Comparison of ENCODE assay signal across 25 cellular contexts in the genomic region with DNA sequence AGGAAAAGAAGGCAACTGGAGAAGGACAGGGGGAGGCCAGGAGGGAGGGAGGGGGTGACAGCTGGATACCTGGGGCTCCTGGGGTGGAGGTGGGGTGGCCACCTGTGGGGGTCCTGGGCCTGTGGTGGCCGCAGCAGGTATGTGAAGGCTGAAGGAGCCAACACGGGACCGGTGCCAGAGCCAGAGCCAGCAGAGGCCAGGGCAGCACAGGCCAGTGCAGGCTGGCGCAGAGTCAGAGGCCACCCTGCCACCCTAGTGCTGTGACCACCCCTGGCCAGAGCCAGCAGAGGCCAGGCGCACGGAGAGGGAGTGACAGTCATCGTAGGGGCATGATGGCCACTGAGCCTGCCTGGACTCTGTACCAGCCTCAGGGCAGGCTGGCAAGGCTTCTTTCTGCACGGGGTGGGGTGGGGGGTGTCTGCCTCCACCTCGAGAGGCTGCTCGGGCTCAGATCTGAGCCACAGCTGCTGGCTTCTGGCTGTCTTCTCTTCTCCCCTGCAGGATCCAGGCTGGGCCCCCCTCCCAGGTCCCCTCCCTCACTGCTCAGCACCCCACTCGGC. TPM values are rescaled to one million over a fixed set of nuclear protein-coding genes. Genes with fewer than 3 reads are reported as not detected.
DNase-seq lines count a peak whose midpoint lies in the region; ATAC-seq, FAIRE-seq and TF ChIP-seq lines count a peak whose summit lies in the region.
"Had no signal": no experiment of that assay in that cellular context is flagged by ENCODE, and none has a peak within 500 bp of the region (broad histone marks: within the 10 kb centered on the region; RNA-seq: fewer than 3 reads in every experiment).

No MANE protein-coding gene starts in this region.

- CTCF ChIA-PET in A549 (lab: Yijun Ruan, JAX) (interaction anchor here (5.1 kb wide), 1 partner anchor 11 kb away, joined by 31 read pairs; no protein-coding TSS in a partner anchor), RWPE1 (lab: Yijun Ruan, JAX) (interaction anchor here (1.4 kb wide), 1 partner anchor 11 kb away, joined by 4 read pairs; no protein-coding TSS in a partner anchor)

- H3K4me1 Mint-ChIP-seq in naive thymus-derived CD8-positive, alpha-beta T cell: peaks cover 0 to 5% (median 0%) of the 10 kb centered on the region in 4 donors
- H3K4me1 Mint-ChIP-seq: CD14-positive monocyte; CD8-positive, alpha-beta memory T cell had no signal

- TF ChIP-seq RAD21 in A549 (conservative IDR thresholded peaks at IDR 0.05 in 1 of 2, IDR thresholded peaks at IDR 0.05 in 1 of 2): no peak

- H3K27me3 Mint-ChIP-seq in naive thymus-derived CD8-positive, alpha-beta T cell: peaks cover 0 to 11% (median 6%) of the 10 kb centered on the region in 5 donors

- DNase-seq in Right ventricle myocardium inferior (ENCODE audit: missing footprints) (peak; percentile 27), left ventricle myocardium superior (no peak), A549 (ENCODE audit: low read depth in 1 of 2, low spot score in 1 of 2) (no peak), RWPE1 (ENCODE audit: low spot score) (no peak)
- DNase-seq in naive thymus-derived CD8-positive, alpha-beta T cell: no peak
- DNase-seq in activated CD8-positive, alpha-beta memory T cell treated with anti-CD3 and anti-CD28 coated beads, Interleukin-2, amount 50 U/mL, for 48 hours: no peak
- DNase-seq: ACHN; AML-193; BE2C; CD4-positive, alpha-beta T cell; CD8-positive, alpha-beta memory T cell; DMS 273 treated with DMSO at 0.1 percent for 48 hours; DMS79; EL; GDM1; GOT3 had no signal

- no peak overlapping the region for H3K27ac Mint-ChIP-seq in naive thymus-derived CD8-positive, alpha-beta T cell
- H3K27ac Mint-ChIP-seq: CD14-positive monocyte; CD4-positive, alpha-beta T cell; CD8-positive, alpha-beta memory T cell had no signal

- POLR2A ChIA-PET in A549 (lab: Yijun Ruan, JAX): no interaction called here
- POLR2A ChIA-PET in RWPE1 (lab: Yijun Ruan, JAX; ENCODE audit: low non-redundant PET): no interaction called here
- POLR2A ChIA-PET in naive thymus-derived CD8-positive, alpha-beta T cell (lab: Charles Lee): no interaction called here

- WGBS in A549 (ENCODE audit: missing lambda C conversion rate): 45% methylated on average over 9 of the region's 11 CpGs

- TF ChIP-seq CTCF in A549 (IDR thresholded peaks at IDR 0.05): no peak
- no peak for TF ChIP-seq CTCF in RWPE1 (conservative IDR thresholded peaks at IDR 0.05; ENCODE audit: low read depth)

- no peak overlapping the region for H3K4me2 ChIP-seq in A549
- H3K4me2 ChIP-seq: BLaER1 treated with 17β-estradiol and CSF1 and Interleukin-3, amounts not matched to agents 10 nM and 100 nM had no signal

- no peak for ATAC-seq in Right ventricle myocardium inferior
- no peak for ATAC-seq in left ventricle myocardium superior
- peak; percentile 7 to 13; a peak in 1 of 6 replicates for ATAC-seq in A549
- no peak for ATAC-seq in naive thymus-derived CD8-positive, alpha-beta T cell

- TF ChIP-seq POLR2A in A549 (IDR thresholded peaks at IDR 0.05; ENCODE audit: low read length): no peak

- H3K27ac ChIP-seq in A549 (no peak overlapping the region), RWPE1 (peak overlapping the region; percentile 4; the same call in 1 of the 2 replicates)
- H3K27ac ChIP-seq: 22Rv1; BLaER1 treated with 17β-estradiol and CSF1 and Interleukin-3, amounts not matched to agents 10 nM and 100 nM had no signal

- H3K9me3 ChIP-seq in A549: no peaks in the 10 kb centered on the region
- H3K9me3 ChIP-seq: BE2C; BLaER1 treated with 17β-estradiol and CSF1 and Interleukin-3, amounts not matched to agents 10 nM and 100 nM; HAP-1 had no signal

- no peaks in the 10 kb centered on the region for H3K9me3 Mint-ChIP-seq in naive thymus-derived CD8-positive, alpha-beta T cell
- H3K9me3 Mint-ChIP-seq: CD14-positive monocyte; CD4-positive, alpha-beta T cell; CD8-positive, alpha-beta memory T cell had no signal

- no peak for TF ChIP-seq EP300 in A549 (IDR thresholded peaks at IDR 0.05)

- no peak overlapping the region for H3K4me3 Mint-ChIP-seq in naive thymus-derived CD8-positive, alpha-beta T cell
- H3K4me3 Mint-ChIP-seq: CD14-positive monocyte; CD4-positive, alpha-beta T cell; CD8-positive, alpha-beta memory T cell had no signal

- H3K36me3 Mint-ChIP-seq in naive thymus-derived CD8-positive, alpha-beta T cell: no peaks in the 10 kb centered on the region
- H3K36me3 Mint-ChIP-seq: CD14-positive monocyte; CD8-positive, alpha-beta memory T cell had no signal

- no peaks in the 10 kb centered on the region for H3K4me1 ChIP-seq in A549
- H3K4me1 ChIP-seq: BE2C; BLaER1 treated with 17β-estradiol and CSF1 and Interleukin-3, amounts not matched to agents 10 nM and 100 nM; HAP-1 had no signal

- FAIRE-seq in A549 (lab: Jason Lieb, UNC): no peak
- FAIRE-seq: A204.1, D721Med, GM12891, GM18507, H54 had no signal

- intact Hi-C loops in Right ventricle myocardium inferior (cut with DNase I) (no loop called here), left ventricle myocardium superior (cut with micrococcal nuclease) (no loop called here)

- H3K4me3 ChIP-seq in A549: no peak overlapping the region
- H3K4me3 ChIP-seq: BLaER1 treated with 17β-estradiol and CSF1 and Interleukin-3, amounts not matched to agents 10 nM and 100 nM; HAP-1 had no signal

TF ChIP-seq in A549, 52 proteins besides CTCF, POLR2A, EP300 and RAD21 (continues in another document):
- no peak for TF ChIP-seq TP53 (CRISPR knock-in tag; IDR thresholded peaks at IDR 0.05)
- no peak for TF ChIP-seq NPAS2 (CRISPR knock-in tag; IDR thresholded peaks at IDR 0.05; ENCODE audit: borderline replicate concordance)
- TF ChIP-seq, protein P1, sequence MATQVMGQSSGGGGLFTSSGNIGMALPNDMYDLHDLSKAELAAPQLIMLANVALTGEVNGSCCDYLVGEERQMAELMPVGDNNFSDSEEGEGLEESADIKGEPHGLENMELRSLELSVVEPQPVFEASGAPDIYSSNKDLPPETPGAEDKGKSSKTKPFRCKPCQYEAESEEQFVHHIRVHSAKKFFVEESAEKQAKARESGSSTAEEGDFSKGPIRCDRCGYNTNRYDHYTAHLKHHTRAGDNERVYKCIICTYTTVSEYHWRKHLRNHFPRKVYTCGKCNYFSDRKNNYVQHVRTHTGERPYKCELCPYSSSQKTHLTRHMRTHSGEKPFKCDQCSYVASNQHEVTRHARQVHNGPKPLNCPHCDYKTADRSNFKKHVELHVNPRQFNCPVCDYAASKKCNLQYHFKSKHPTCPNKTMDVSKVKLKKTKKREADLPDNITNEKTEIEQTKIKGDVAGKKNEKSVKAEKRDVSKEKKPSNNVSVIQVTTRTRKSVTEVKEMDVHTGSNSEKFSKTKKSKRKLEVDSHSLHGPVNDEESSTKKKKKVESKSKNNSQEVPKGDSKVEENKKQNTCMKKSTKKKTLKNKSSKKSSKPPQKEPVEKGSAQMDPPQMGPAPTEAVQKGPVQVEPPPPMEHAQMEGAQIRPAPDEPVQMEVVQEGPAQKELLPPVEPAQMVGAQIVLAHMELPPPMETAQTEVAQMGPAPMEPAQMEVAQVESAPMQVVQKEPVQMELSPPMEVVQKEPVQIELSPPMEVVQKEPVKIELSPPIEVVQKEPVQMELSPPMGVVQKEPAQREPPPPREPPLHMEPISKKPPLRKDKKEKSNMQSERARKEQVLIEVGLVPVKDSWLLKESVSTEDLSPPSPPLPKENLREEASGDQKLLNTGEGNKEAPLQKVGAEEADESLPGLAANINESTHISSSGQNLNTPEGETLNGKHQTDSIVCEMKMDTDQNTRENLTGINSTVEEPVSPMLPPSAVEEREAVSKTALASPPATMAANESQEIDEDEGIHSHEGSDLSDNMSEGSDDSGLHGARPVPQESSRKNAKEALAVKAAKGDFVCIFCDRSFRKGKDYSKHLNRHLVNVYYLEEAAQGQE (IDR thresholded peaks at IDR 0.05): no peak
- TF ChIP-seq PHF8 (IDR thresholded peaks at IDR 0.05; ENCODE audit: borderline replicate concordance, low read depth): no peak
- TF ChIP-seq JUN (IDR thresholded peaks at IDR 0.05): no peak
- no peak for TF ChIP-seq MYC (IDR thresholded peaks at IDR 0.05; ENCODE audit: borderline replicate concordance, low read length)
- TF ChIP-seq ELK1 (IDR thresholded peaks at IDR 0.05; ENCODE audit: low read depth, low read length): no peak
- no peak for TF ChIP-seq CHD4 (IDR thresholded peaks at IDR 0.05; ENCODE audit: borderline replicate concordance)
- no peak for TF ChIP-seq HOXB5 (CRISPR knock-in tag; IDR thresholded peaks at IDR 0.05)
- no peak for TF ChIP-seq KDM5A (IDR thresholded peaks at IDR 0.05)
- no peak for TF ChIP-seq ESRRA (IDR thresholded peaks at IDR 0.05; ENCODE audit: borderline replicate concordance, low read length)
- TF ChIP-seq NFE2L2 (conservative IDR thresholded peaks at IDR 0.05; ENCODE audit: low read length): no peak

RNA-seq across cellular contexts. Expression of gene YKT6, which starts 28.8 kb away (rescaled TPM):
- total RNA-seq in Right ventricle myocardium inferior: 58.0 TPM
- 58.4 TPM for total RNA-seq in left ventricle myocardium superior
- polyA plus RNA-seq in A549 (2011; rRNA removed): 113 and 142 TPM in 2 replicates
- 86.7 and 111 TPM in 2 replicates for polyA plus RNA-seq in A549 (2012; cell fraction: cytosol; rRNA removed)
- polyA plus RNA-seq in A549 (2012; cell fraction: nucleus; rRNA removed): 82.2 and 89.2 TPM in 2 replicates
- polyA plus RNA-seq in A549 (2017; fragmentation: RNase III; extraction: RNeasy Plus Mini Kit Qiagen cat#74134 plus additional on column Dnase treatment): 130 to 133 TPM (median 130 TPM) in 3 replicates
- polyA minus RNA-seq in A549 (2011; rRNA and poly(A)+ RNA removed): 118 and 131 TPM in 2 replicates
- total RNA-seq in naive thymus-derived CD8-positive, alpha-beta T cell: 10 to 100 TPM; 64.8 to 66.7 TPM
- 10 to 100 TPM; 31.6 to 37.0 (median 34.2) TPM for polyA plus RNA-seq in naive thymus-derived CD8-positive, alpha-beta T cell

RNA-seq across cellular contexts. Expression of gene GCK, which starts 40.4 kb away (rescaled TPM):
- 1.8 TPM for total RNA-seq in Right ventricle myocardium inferior
- total RNA-seq in left ventricle myocardium superior: 1.4 TPM
- polyA plus RNA-seq in A549 (2011; rRNA removed): not detected in 2 replicates
- polyA plus RNA-seq in A549 (2012; cell fraction: cytosol; rRNA removed): 0.03 TPM in 1 of 2 replicates, not detected in the other
- polyA plus RNA-seq in A549 (2012; cell fraction: nucleus; rRNA removed): not detected in 2 replicates
- polyA plus RNA-seq in A549 (2017; fragmentation: RNase III; extraction: RNeasy Plus Mini Kit Qiagen cat#74134 plus additional on column Dnase treatment): 0.12 TPM in 1 of 3 replicates, not detected in the others
- polyA minus RNA-seq in A549 (2011; rRNA and poly(A)+ RNA removed): not detected in 2 replicates
- total RNA-seq in naive thymus-derived CD8-positive, alpha-beta T cell: 1 to 10 TPM in 1 of 2 experiments, under 1 TPM in 1; 0.58 to 1.2 TPM
- 1 to 10 TPM in 2 of 3 donors, under 1 TPM in 1; 0.62 to 4.8 (median 1.2) TPM for polyA plus RNA-seq in naive thymus-derived CD8-positive, alpha-beta T cell
- polyA plus RNA-seq: CD14-positive monocyte had no signal

Comparison
In these comparisons a context has a peak if more than half of its experiments do, and no peak if none do; other contexts are left out.
1. ATAC-seq: peak in A549 (2 of 2); none in Right ventricle myocardium inferior (single experiment), left ventricle myocardium superior (single experiment) and naive thymus-derived CD8-positive, alpha-beta T cell (0 of 2).